ENCODE assay signal across 26 cellular contexts in genomic region chr5:144473650-144474049, GRCh38.
"Had no signal": no experiment of that assay in that cellular context is flagged by ENCODE, and none has a peak within 500 bp of the region (broad histone marks: within the 10 kb centered on the region; RNA-seq: fewer than 3 reads in every experiment).

No MANE protein-coding gene starts in this region.

- H3K27me3 ChIP-seq: stomach, suprapubic skin, testis, thyroid gland, tibial artery, tibial nerve, transverse colon, upper lobe of left lung, upper lobe of right lung, uterus, vagina had no signal

- DNase-seq: stimulated activated CD4-positive, alpha-beta T cell treated with anti-CD3 and anti-CD28 coated beads, Interleukin-2, amount 100 ng/mL, for 48 hours; stimulated activated CD4-positive, alpha-beta T cell treated with anti-CD3 and anti-CD28 coated beads, Interleukin-4, amount 100 ng/mL, for 1 hour; stimulated activated CD4-positive, alpha-beta T cell treated with anti-CD3 and anti-CD28 coated beads, Interleukin-4, amount 100 ng/mL, for 24 hours; stimulated activated CD4-positive, alpha-beta T cell treated with anti-CD3 and anti-CD28 coated beads, Interleukin-4, amount 100 ng/mL, for 4 hours; stimulated activated CD8-positive, alpha-beta memory T cell treated with anti-CD3 and anti-CD28 coated beads, Interleukin-4, amount 100 ng/mL, for 48 hours; stimulated activated naive B cell treated with anti-CD40 and anti-IgM and Interleukin-4, amounts not matched to agents 10 μg/mL and 1 μg/mL and 100 μg/mL, for 72 hours; stimulated activated naive CD4-positive, alpha-beta T cell; stimulated activated naive CD4-positive, alpha-beta T cell treated with Interleukin-2 at 50 U/mL for 16 hours; stimulated activated naive CD8-positive, alpha-beta T cell treated with anti-CD3 and anti-CD28 coated beads, Interleukin-15, amount 100 ng/mL, for 72 hours; stimulated activated naive CD8-positive, alpha-beta T cell treated with anti-CD3 and anti-CD28 coated beads, Interleukin-15, Interleukin-2, amounts not matched to agents 100 U/mL and 50 U/mL, for 24 hours; stomach; substantia nigra; testis; thyroid gland; tibial artery; transverse colon; trophoblast cell; upper lobe of left lung; upper lobe of right lung; uterus had no signal

- H3K9me3 ChIP-seq: stomach, suprapubic skin, testis, thoracic aorta, thyroid gland, tibial artery, tibial nerve, transverse colon, upper lobe of left lung, upper lobe of right lung, uterus, vagina had no signal

- H3K4me3 ChIP-seq: stomach, suprapubic skin, testis, thoracic aorta, thyroid gland, tibial artery, tibial nerve, transverse colon, upper lobe of left lung, upper lobe of right lung, uterus, vagina had no signal

- H3K36me3 ChIP-seq: stomach, suprapubic skin, thoracic aorta, thyroid gland, tibial artery, tibial nerve, transverse colon, upper lobe of left lung, upper lobe of right lung, uterus, vagina had no signal

- H3K27ac ChIP-seq: stomach, suprapubic skin, testis, thoracic aorta, thyroid gland, tibial artery, tibial nerve, transverse colon, upper lobe of left lung, upper lobe of right lung, uterus, vagina had no signal

- ATAC-seq: stimulated activated effector memory CD8-positive, alpha-beta T cell treated with anti-CD3 and anti-CD28 coated beads, Interleukin-12 subunit alpha, Interleukin-12 subunit beta, amount 100 ng/mL, for 72 hours; stimulated activated memory B cell treated with anti-CD40 and anti-IgM and Interleukin-4, amounts not matched to agents 10 μg/mL and 1 μg/mL and 100 μg/mL, for 72 hours; stimulated activated naive B cell treated with anti-CD40 and anti-IgM and Interleukin-4, amounts not matched to agents 10 μg/mL and 1 μg/mL and 100 μg/mL, for 72 hours; stimulated activated naive CD8-positive, alpha-beta T cell treated with anti-CD3 and anti-CD28 coated beads, Interleukin-15, amount 100 ng/mL, for 72 hours; stimulated activated naive CD8-positive, alpha-beta T cell treated with anti-CD3 and anti-CD28 coated beads, Interleukin-15, Interleukin-2, amounts not matched to agents 100 U/mL and 50 U/mL, for 24 hours; upper lobe of right lung had no signal

- H3K4me1 ChIP-seq: stomach, suprapubic skin, testis, tibial artery, tibial nerve, transverse colon, upper lobe of left lung, upper lobe of right lung, uterus, vagina had no signal
